8 cellular contexts compared by ENCODE assay signal in genomic region chr1:153963030-153963849, GRCh38. TPM values are rescaled to one million over a fixed set of nuclear protein-coding genes. Genes with fewer than 3 reads are reported as not detected.
DNase-seq lines count a peak whose midpoint lies in the region; TF ChIP-seq lines count a peak whose summit lies in the region.

A gene with protein sequence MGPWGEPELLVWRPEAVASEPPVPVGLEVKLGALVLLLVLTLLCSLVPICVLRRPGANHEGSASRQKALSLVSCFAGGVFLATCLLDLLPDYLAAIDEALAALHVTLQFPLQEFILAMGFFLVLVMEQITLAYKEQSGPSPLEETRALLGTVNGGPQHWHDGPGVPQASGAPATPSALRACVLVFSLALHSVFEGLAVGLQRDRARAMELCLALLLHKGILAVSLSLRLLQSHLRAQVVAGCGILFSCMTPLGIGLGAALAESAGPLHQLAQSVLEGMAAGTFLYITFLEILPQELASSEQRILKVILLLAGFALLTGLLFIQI (minus strand): TSS chr1:153963537. CDS start chr1:153962715, 822 bp downstream.

- H3K27me3 ChIP-seq in neuronal stem cell (ENCODE audit: control insufficient read depth in 3 of 3, insufficient read depth in 3 of 3, low read depth in 1 of 3, low read length in 3 of 3) (no peaks in the 10 kb centered on the region), subcutaneous abdominal adipose tissue (ENCODE audit: control insufficient read depth in 5 of 5, insufficient read depth in 4 of 5, low read length in 5 of 5) (no peaks in the 10 kb centered on the region)

- DNase-seq in HEK293T (ENCODE audit: extremely low spot score) (peak; percentile 94), NCI-H1092 (lab: John Stamatoyannopoulos, UW) (peak; percentile 99), SK-N-MC (ENCODE audit: low read depth, low spot score) (peak; percentile 86), foreskin melanocyte (peak; percentile 93), neuronal stem cell (ENCODE audit: low spot score) (peak; percentile 97)
- peak; percentile 94 for DNase-seq in activated naive CD4-positive, alpha-beta T cell treated with Interleukin-2 at 50 U/mL for 16 hours

- H4K91ac ChIP-seq in neuronal stem cell (ENCODE audit: low read depth, low read length, poor library complexity), result no peak within 1 kb of the TSS

- no peak within 1 kb of the TSS for H3K14ac ChIP-seq in neuronal stem cell (ENCODE audit: low read length)

- peaks cover 11% of the 10 kb centered on the region; the same call in 1 of the 2 replicates for H3K36me3 ChIP-seq in ES-I3 (ENCODE audit: insufficient read depth, low read length)
- H3K36me3 ChIP-seq in SK-N-MC (ENCODE audit: insufficient read depth, low read length), result peaks cover 15% of the 10 kb centered on the region; the same call in 1 of the 2 replicates
- peaks cover 20 to 41% of the 10 kb centered on the region in 2 donors for H3K36me3 ChIP-seq in neuronal stem cell (replicated peaks in 1 of 2; ENCODE audit: control insufficient read depth in 2 of 2, insufficient read depth in 2 of 2, low read length in 2 of 2)
- H3K36me3 ChIP-seq in subcutaneous abdominal adipose tissue (ENCODE audit: control insufficient read depth in 5 of 5, insufficient read depth in 5 of 5, low read length in 5 of 5), result peaks cover 0 to 20% (median 12%) of the 10 kb centered on the region in 5 donors

- H2BK5ac ChIP-seq in neuronal stem cell (ENCODE audit: low read length), result peak within 1 kb of the TSS; percentile 55

- H3K9ac ChIP-seq in ES-I3 (ENCODE audit: low read depth, low read length) (peak within 1 kb of the TSS; percentile 93), SK-N-MC (ENCODE audit: insufficient read length) (peak within 1 kb of the TSS; percentile 93), neuronal stem cell (ENCODE audit: low read depth, low read length, poor library complexity) (peak within 1 kb of the TSS; percentile 94), subcutaneous abdominal adipose tissue (ENCODE audit: low read length in 5 of 5) (peak within 1 kb of the TSS; percentile 87 to 99 (median 93))

- H3K23ac ChIP-seq in neuronal stem cell (ENCODE audit: low read depth, low read length, poor library complexity), result peak within 1 kb of the TSS; percentile 89

- H2AK5ac ChIP-seq in neuronal stem cell (ENCODE audit: low read depth, low read length), result peak within 1 kb of the TSS; percentile 90

- POLR2A ChIA-PET in HEK293T (lab: Yijun Ruan, JAX), result interaction anchor here (0.7 to 4.0 kb wide), 22 partner anchors 9 to 336 kb away, joined by 3 to 65 read pairs (median 5); partner anchors contain the start of genes CHTOP, DENND4B, GATAD2B and JTB

- H3K18ac ChIP-seq in neuronal stem cell (ENCODE audit: low read length), result peak within 1 kb of the TSS; percentile 94

- H3K27ac ChIP-seq in SK-N-MC, result peak within 1 kb of the TSS; percentile 27
- peak within 1 kb of the TSS; percentile 97 for H3K27ac ChIP-seq in neuronal stem cell (replicated peaks; ENCODE audit: low read length)
- peak within 1 kb of the TSS; percentile 96 for H3K27ac ChIP-seq in subcutaneous abdominal adipose tissue (ENCODE audit: low read depth, low read length)

- H3K4me1 ChIP-seq in ES-I3 (ENCODE audit: insufficient read depth, low read length) (peaks cover 15% of the 10 kb centered on the region), neuronal stem cell (ENCODE audit: control insufficient read depth in 2 of 2, insufficient read depth in 1 of 2, low read depth in 1 of 2, low read length in 2 of 2) (peaks cover 17 to 25% of the 10 kb centered on the region in 2 donors), subcutaneous abdominal adipose tissue (ENCODE audit: control insufficient read depth in 5 of 5, insufficient read depth in 5 of 5, low read length in 5 of 5) (peaks cover 9 to 73% (median 60%) of the 10 kb centered on the region in 5 donors)

- H2BK120ac ChIP-seq in neuronal stem cell (ENCODE audit: low read depth, low read length), result peak within 1 kb of the TSS; percentile 13

- CTCF ChIA-PET in HEK293T (lab: Yijun Ruan, JAX), result interaction anchor here (0.6 to 1.6 kb wide), 4 partner anchors 17 to 108 kb away, joined by 3 to 9 read pairs (median 6); partner anchors contain the start of genes DENND4B and RAB13

- peak within 1 kb of the TSS; percentile 7 for H2BK15ac ChIP-seq in neuronal stem cell (ENCODE audit: low read length)

- peak within 1 kb of the TSS; percentile 83 for H2AFZ ChIP-seq in neuronal stem cell (ENCODE audit: low read length)

- H4K8ac ChIP-seq in neuronal stem cell (ENCODE audit: low read depth, low read length), result no peak within 1 kb of the TSS

- peak within 1 kb of the TSS; percentile 40 for H3K4ac ChIP-seq in neuronal stem cell (ENCODE audit: low read length)

- H3K4me3 ChIP-seq in SK-N-MC (peak within 1 kb of the TSS; percentile 93), neuronal stem cell (ENCODE audit: low read length in 2 of 2) (peak within 1 kb of the TSS; percentile 68 to 84), subcutaneous abdominal adipose tissue (ENCODE audit: low read depth in 1 of 5, low read length in 5 of 5) (peak within 1 kb of the TSS; percentile 83 to 93 (median 86))

- no peak within 1 kb of the TSS for H2BK12ac ChIP-seq in neuronal stem cell (ENCODE audit: low read length)

- H3K79me1 ChIP-seq in neuronal stem cell (ENCODE audit: low read depth, low read length), result peaks cover 8% of the 10 kb centered on the region

- no CpG with 5 or more reads among the region's 54 CpGs for WGBS in neuronal stem cell (ENCODE audit: extremely low coverage in 2 of 2, insufficient read length in 2 of 2, insufficient replicate concordance in 1 of 2), 2 donors

- H3K9me3 ChIP-seq in ES-I3 (ENCODE audit: control insufficient read depth, insufficient read depth, low read length) (no peaks in the 10 kb centered on the region), SK-N-MC (ENCODE audit: low read depth, low read length) (no peaks in the 10 kb centered on the region), neuronal stem cell (replicated peaks in 1 of 2; ENCODE audit: control insufficient read depth in 2 of 2, insufficient read depth in 1 of 2, low read depth in 1 of 2, low read length in 2 of 2) (no peaks in the 10 kb centered on the region), subcutaneous abdominal adipose tissue (ENCODE audit: control insufficient read depth in 5 of 5, low read length in 5 of 5) (no peaks in the 10 kb centered on the region)

- H3K4me2 ChIP-seq in neuronal stem cell (ENCODE audit: insufficient read depth, low read length, poor library complexity, severe bottlenecking), result peak within 1 kb of the TSS; percentile 80

TF ChIP-seq in HEK293T, 16 proteins besides CTCF, POLR2A, EP300 and RAD21:
- TF ChIP-seq ZNF384 (IDR thresholded peaks at IDR 0.05) (no peak), SUZ12 (IDR thresholded peaks at IDR 0.05) (no peak), LEF1 (IDR thresholded peaks at IDR 0.05; ENCODE audit: borderline replicate concordance) (no peak), ELF4 (IDR thresholded peaks at IDR 0.05) (peak; percentile 42; the same call in 1 of the 2 replicates), L3MBTL2 (conservative IDR thresholded peaks at IDR 0.05) (peak; percentile 72)
- TF ChIP-seq, protein P1, sequence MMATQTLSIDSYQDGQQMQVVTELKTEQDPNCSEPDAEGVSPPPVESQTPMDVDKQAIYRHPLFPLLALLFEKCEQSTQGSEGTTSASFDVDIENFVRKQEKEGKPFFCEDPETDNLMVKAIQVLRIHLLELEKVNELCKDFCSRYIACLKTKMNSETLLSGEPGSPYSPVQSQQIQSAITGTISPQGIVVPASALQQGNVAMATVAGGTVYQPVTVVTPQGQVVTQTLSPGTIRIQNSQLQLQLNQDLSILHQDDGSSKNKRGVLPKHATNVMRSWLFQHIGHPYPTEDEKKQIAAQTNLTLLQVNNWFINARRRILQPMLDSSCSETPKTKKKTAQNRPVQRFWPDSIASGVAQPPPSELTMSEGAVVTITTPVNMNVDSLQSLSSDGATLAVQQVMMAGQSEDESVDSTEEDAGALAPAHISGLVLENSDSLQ (IDR thresholded peaks at IDR 0.05), result peak; percentile 99

RNA-seq across cellular contexts. Expression of the gene that starts here (rescaled TPM):
- 83.0 TPM for polyA plus RNA-seq in neuronal stem cell (2013, experiment 1 of 2)
- 80.7 TPM for polyA plus RNA-seq in neuronal stem cell (2013, experiment 2 of 2)

Comparison
In these comparisons a context has a peak if more than half of its experiments do, and no peak if none do; other contexts are left out.
1. Peak in every context shown above with its lines: DNase-seq, H3K4me3 ChIP-seq and H3K27ac ChIP-seq.
2. H3K27ac ChIP-seq: peak in every context shown above with its lines; median percentile 97 in neuronal stem cell; 96 in subcutaneous abdominal adipose tissue; 27 in SK-N-MC.